Comparison of ENCODE assay signal across 2 cellular contexts in the genomic region with DNA sequence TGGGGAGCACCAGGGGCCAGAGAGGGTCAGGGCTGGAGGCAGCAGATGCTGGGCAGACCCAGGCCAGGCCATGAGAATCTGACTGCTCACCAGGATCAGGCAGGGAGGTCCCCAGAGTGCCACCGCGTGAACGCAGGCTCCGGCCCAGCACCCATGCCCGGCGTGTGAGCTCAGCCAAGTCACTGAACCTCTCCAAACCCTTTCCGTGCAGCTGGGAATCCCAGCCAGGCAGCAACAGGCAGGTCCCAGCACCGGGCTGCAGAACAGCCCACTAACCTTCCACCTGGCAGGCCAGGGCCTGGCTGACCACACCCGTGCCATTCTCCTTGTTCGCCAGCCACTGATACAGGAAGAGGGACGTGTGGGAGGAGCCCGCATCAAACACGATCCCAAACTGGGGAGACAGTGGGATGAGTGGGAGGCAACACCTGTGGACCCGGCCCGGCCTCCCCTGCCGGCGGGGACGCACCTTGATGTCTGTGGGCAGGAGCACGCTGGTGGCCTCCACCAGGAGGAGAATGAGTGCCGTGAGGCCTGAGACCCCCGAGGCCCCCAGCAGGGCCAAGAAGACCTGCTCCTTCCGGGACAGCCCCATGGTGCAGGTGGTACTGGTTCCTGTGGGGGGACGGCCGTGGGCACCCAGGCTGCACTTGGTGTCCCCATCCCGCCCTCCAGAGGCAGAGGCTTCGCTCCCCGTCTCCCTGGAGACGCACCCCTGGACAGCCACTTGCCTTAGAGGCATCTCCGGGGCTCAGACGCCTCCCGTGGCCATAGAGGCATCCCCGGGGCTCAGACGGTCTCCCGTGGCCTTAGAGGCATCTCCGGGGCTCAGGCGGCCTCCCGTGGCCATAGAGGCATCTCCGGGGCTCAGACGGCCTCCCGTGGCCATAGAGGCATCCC.
TF ChIP-seq lines count a peak whose summit lies in the region.

No MANE protein-coding gene starts in this region.

TF ChIP-seq in SK-N-SH, 30 proteins besides CTCF, POLR2A, EP300 and RAD21:
- TF ChIP-seq, protein P1, sequence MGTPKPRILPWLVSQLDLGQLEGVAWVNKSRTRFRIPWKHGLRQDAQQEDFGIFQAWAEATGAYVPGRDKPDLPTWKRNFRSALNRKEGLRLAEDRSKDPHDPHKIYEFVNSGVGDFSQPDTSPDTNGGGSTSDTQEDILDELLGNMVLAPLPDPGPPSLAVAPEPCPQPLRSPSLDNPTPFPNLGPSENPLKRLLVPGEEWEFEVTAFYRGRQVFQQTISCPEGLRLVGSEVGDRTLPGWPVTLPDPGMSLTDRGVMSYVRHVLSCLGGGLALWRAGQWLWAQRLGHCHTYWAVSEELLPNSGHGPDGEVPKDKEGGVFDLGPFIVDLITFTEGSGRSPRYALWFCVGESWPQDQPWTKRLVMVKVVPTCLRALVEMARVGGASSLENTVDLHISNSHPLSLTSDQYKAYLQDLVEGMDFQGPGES (IDR thresholded peaks at IDR 0.05; ENCODE audit: low read depth, low read length) = no peak
- no peak for TF ChIP-seq POLR2AphosphoS5 (IDR thresholded peaks at IDR 0.05; ENCODE audit: low read depth, low read length)
- no peak for TF ChIP-seq YY1 (IDR thresholded peaks at IDR 0.05; ENCODE audit: low read depth)
- TF ChIP-seq, protein P2, sequence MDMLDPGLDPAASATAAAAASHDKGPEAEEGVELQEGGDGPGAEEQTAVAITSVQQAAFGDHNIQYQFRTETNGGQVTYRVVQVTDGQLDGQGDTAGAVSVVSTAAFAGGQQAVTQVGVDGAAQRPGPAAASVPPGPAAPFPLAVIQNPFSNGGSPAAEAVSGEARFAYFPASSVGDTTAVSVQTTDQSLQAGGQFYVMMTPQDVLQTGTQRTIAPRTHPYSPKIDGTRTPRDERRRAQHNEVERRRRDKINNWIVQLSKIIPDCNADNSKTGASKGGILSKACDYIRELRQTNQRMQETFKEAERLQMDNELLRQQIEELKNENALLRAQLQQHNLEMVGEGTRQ (IDR thresholded peaks at IDR 0.05; ENCODE audit: borderline replicate concordance, low read depth, low read length) = no peak
- TF ChIP-seq, protein P3, sequence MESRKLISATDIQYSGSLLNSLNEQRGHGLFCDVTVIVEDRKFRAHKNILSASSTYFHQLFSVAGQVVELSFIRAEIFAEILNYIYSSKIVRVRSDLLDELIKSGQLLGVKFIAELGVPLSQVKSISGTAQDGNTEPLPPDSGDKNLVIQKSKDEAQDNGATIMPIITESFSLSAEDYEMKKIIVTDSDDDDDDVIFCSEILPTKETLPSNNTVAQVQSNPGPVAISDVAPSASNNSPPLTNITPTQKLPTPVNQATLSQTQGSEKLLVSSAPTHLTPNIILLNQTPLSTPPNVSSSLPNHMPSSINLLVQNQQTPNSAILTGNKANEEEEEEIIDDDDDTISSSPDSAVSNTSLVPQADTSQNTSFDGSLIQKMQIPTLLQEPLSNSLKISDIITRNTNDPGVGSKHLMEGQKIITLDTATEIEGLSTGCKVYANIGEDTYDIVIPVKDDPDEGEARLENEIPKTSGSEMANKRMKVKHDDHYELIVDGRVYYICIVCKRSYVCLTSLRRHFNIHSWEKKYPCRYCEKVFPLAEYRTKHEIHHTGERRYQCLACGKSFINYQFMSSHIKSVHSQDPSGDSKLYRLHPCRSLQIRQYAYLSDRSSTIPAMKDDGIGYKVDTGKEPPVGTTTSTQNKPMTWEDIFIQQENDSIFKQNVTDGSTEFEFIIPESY (IDR thresholded peaks at IDR 0.05; ENCODE audit: borderline replicate concordance, low read depth) = no peak
- TF ChIP-seq ELF1 (IDR thresholded peaks at IDR 0.05) = no peak
- TF ChIP-seq RCOR1 (IDR thresholded peaks at IDR 0.05; ENCODE audit: low read length) = no peak
- TF ChIP-seq FOXM1 (IDR thresholded peaks at IDR 0.05; ENCODE audit: low read depth) = no peak
- no peak for TF ChIP-seq TCF12 (IDR thresholded peaks at IDR 0.05)
- TF ChIP-seq NRF1 (IDR thresholded peaks at IDR 0.05; ENCODE audit: low read depth, low read length) = no peak
- TF ChIP-seq EZH2phosphoT487 (IDR thresholded peaks at IDR 0.05; ENCODE audit: borderline replicate concordance, low read depth) = no peak
- TF ChIP-seq, protein P4, sequence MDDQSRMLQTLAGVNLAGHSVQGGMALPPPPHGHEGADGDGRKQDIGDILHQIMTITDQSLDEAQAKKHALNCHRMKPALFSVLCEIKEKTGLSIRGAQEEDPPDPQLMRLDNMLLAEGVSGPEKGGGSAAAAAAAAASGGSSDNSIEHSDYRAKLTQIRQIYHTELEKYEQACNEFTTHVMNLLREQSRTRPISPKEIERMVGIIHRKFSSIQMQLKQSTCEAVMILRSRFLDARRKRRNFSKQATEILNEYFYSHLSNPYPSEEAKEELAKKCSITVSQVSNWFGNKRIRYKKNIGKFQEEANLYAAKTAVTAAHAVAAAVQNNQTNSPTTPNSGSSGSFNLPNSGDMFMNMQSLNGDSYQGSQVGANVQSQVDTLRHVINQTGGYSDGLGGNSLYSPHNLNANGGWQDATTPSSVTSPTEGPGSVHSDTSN (IDR thresholded peaks at IDR 0.05) = no peak
- TF ChIP-seq NFIC (IDR thresholded peaks at IDR 0.05; ENCODE audit: borderline replicate concordance) = no peak
TF ChIP-seq in SK-N-SH: peak in this region for 0.

TF ChIP-seq in SK-N-SH treated with all-trans-retinoic acid at 6 μM for 48 hours, 23 proteins besides CTCF, POLR2A, EP300 and RAD21:
- TF ChIP-seq SNAI2 (CRISPR knock-in tag; IDR thresholded peaks at IDR 0.05) (no peak), ZFP3 (CRISPR knock-in tag; IDR thresholded peaks at IDR 0.05) (no peak), RARB (CRISPR knock-in tag; IDR thresholded peaks at IDR 0.05) (no peak)
- TF ChIP-seq, protein P5, sequence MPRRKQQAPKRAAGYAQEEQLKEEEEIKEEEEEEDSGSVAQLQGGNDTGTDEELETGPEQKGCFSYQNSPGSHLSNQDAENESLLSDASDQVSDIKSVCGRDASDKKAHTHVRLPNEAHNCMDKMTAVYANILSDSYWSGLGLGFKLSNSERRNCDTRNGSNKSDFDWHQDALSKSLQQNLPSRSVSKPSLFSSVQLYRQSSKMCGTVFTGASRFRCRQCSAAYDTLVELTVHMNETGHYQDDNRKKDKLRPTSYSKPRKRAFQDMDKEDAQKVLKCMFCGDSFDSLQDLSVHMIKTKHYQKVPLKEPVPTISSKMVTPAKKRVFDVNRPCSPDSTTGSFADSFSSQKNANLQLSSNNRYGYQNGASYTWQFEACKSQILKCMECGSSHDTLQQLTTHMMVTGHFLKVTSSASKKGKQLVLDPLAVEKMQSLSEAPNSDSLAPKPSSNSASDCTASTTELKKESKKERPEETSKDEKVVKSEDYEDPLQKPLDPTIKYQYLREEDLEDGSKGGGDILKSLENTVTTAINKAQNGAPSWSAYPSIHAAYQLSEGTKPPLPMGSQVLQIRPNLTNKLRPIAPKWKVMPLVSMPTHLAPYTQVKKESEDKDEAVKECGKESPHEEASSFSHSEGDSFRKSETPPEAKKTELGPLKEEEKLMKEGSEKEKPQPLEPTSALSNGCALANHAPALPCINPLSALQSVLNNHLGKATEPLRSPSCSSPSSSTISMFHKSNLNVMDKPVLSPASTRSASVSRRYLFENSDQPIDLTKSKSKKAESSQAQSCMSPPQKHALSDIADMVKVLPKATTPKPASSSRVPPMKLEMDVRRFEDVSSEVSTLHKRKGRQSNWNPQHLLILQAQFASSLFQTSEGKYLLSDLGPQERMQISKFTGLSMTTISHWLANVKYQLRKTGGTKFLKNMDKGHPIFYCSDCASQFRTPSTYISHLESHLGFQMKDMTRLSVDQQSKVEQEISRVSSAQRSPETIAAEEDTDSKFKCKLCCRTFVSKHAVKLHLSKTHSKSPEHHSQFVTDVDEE (CRISPR knock-in tag; IDR thresholded peaks at IDR 0.05) = no peak
